ENCODE assay signal across 1 cellular context in genomic region chr5:135343417-135343816, GRCh38.
TF ChIP-seq lines count a peak whose summit lies in the region.

No MANE protein-coding gene starts in this region.

TF ChIP-seq in IMR-90, 13 proteins besides CTCF, POLR2A, EP300 and RAD21 (continued from another document):
- no peak for TF ChIP-seq RCOR1 (IDR thresholded peaks at IDR 0.05; ENCODE audit: insufficient replicate concordance, low read length)
TF ChIP-seq in IMR-90: peak in this region for 0.
